Comparison of ENCODE assay signal across 8 cellular contexts in the genomic region with DNA sequence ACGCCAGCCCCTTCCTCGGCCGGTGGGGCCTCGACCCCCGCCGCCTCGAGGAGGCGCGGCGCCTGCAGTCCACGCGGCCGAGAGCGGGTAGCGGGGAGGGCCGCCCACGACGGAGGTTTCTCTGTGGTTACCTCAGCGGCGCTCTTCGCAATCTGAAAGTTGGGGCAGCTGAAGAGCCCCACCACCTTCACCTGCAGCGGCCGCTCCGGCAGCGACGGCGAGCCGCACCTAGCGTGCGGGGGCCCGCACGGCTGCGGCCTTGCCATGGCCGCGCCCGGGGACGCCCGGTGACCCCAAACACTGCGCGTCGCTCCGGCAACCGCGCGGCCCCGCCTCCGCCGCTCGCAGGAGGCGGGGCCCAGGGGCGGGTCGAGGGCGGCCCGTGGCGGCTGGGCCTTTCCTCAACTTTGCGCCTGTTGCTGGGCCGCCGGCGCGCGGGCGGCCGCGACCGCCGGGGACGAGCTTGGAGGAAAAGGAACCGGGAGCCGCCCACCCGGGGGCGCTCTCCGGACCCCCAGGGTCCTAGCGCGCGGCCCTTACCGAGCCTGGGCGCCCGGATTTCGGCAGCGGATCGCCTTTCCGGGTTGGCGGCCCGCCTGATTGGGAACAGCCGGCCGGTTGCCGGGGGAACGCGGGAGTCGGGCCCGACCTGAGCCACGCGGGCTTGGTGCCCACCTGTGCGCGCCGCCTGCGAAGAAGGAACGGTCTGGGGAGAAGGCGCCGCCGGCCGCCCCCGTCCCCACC. TPM values are rescaled to one million over a fixed set of nuclear protein-coding genes. Genes with fewer than 3 reads are reported as not detected.
DNase-seq lines count a peak whose midpoint lies in the region; ATAC-seq lines count a peak whose summit lies in the region.

Gene PPIL6, minus strand, starts transcription at position 304 of the 744 bp plus-strand sequence. Its CDS starts 38 bp downstream, at position 266.
Gene SMPD2, plus strand, starts transcription at position 400 of the 744 bp plus-strand sequence. CDS start 398 bp downstream, outside the sequence.

- DNase-seq in AG08395 (ENCODE audit: low spot score) (peak; percentile 95), NCI-H2196 (lab: John Stamatoyannopoulos, UW; ENCODE audit: unreplicated experiment) (peak; percentile 93), cerebellum (ENCODE audit: low spot score) (peak; percentile 94), kidney tubule cell (ENCODE audit: low spot score) (peak; percentile 91)
- peak; percentile 45 to 60 for DNase-seq in stimulated activated CD4-positive, alpha-beta T cell treated with anti-CD3 and anti-CD28 coated beads, Interleukin-1b, Interleukin-23, amount 100 ng/mL, for 1 hour (ENCODE audit: low read depth in 2 of 2)

- ATAC-seq in GM18858 (IDR thresholded peaks at IDR 0.05; ENCODE audit: unreplicated experiment), result peak; percentile 79
- ATAC-seq in HG03064 (IDR thresholded peaks at IDR 0.05; ENCODE audit: low read depth, unreplicated experiment), result peak; percentile 93
- ATAC-seq in activated CD4-positive, CD25-positive, alpha-beta regulatory T cell treated with anti-CD3 and anti-CD28 coated beads, Interleukin-2, amount 50 U/mL, for 24 hours, result peak; percentile 86 to 89

RNA-seq across cellular contexts. Expression of gene PPIL6, which starts in this region (rescaled TPM):
- total RNA-seq in cerebellum, result 14.5 TPM

RNA-seq across cellular contexts. Expression of gene SMPD2, which starts in this region (rescaled TPM):
- total RNA-seq in cerebellum, result 6.4 TPM

Comparison
In these comparisons a context has a peak if more than half of its experiments do, and no peak if none do; other contexts are left out.
1. Peak in every context shown above with its lines: DNase-seq and ATAC-seq.